In genomic region chr2:101124684-101125366, GRCh38 we compare ENCODE assay signal across 1 cellular context.
TF ChIP-seq lines count a peak whose summit lies in the region.

No MANE protein-coding gene starts in this region.

TF ChIP-seq in HepG2, 621 proteins besides CTCF, POLR2A, EP300 and RAD21 (continued from another document and continues in another):
- TF ChIP-seq KDM5B (CRISPR knock-in tag; IDR thresholded peaks at IDR 0.05; ENCODE audit: borderline replicate concordance) (no peak), ZBTB40 (IDR thresholded peaks at IDR 0.05) (no peak), ZBTB40 (CRISPR knock-in tag; IDR thresholded peaks at IDR 0.05) (no peak), CBX1 (IDR thresholded peaks at IDR 0.05; ENCODE audit: low read depth) (no peak), ZNF501 (CRISPR knock-in tag; IDR thresholded peaks at IDR 0.05) (peak; percentile 79), NFE2 (CRISPR knock-in tag; IDR thresholded peaks at IDR 0.05) (no peak), ZBTB33 (CRISPR knock-in tag; IDR thresholded peaks at IDR 0.05) (peak; percentile 41; the same call in 1 of the 2 replicates), THAP9 (CRISPR knock-in tag; IDR thresholded peaks at IDR 0.05; ENCODE audit: borderline replicate concordance) (peak; percentile 41; the same call in 1 of the 2 replicates), PAWR (CRISPR knock-in tag; IDR thresholded peaks at IDR 0.05; ENCODE audit: borderline replicate concordance) (no peak), EZH2 (conservative IDR thresholded peaks at IDR 0.05; ENCODE audit: low read depth, low read length) (no peak), YEATS2 (CRISPR knock-in tag; IDR thresholded peaks at IDR 0.05; ENCODE audit: borderline replicate concordance) (peak; percentile 48; the same call in 1 of the 2 replicates), ZBTB7B (CRISPR knock-in tag; IDR thresholded peaks at IDR 0.05) (peak; percentile 89), ZNF264 (CRISPR knock-in tag; IDR thresholded peaks at IDR 0.05) (0 out of 2 replicates have a peak, but pooled peaks have one; percentile 35), TBL1XR1 (IDR thresholded peaks at IDR 0.05; ENCODE audit: borderline replicate concordance, low read length, partially characterized antibody) (no peak), ZNF770 (CRISPR knock-in tag; IDR thresholded peaks at IDR 0.05) (no peak), TCF7 (IDR thresholded peaks at IDR 0.05; ENCODE audit: low read depth) (0 out of 2 replicates have a peak, but pooled peaks have one; percentile 47), SAP130 (CRISPR knock-in tag; IDR thresholded peaks at IDR 0.05; ENCODE audit: low read depth) (peak; percentile 92), RFXAP (CRISPR knock-in tag; IDR thresholded peaks at IDR 0.05; ENCODE audit: borderline replicate concordance) (no peak), ELF4 (CRISPR knock-in tag; IDR thresholded peaks at IDR 0.05; ENCODE audit: borderline replicate concordance) (peak; percentile 70; the same call in 1 of the 2 replicates), SATB2 (CRISPR knock-in tag; IDR thresholded peaks at IDR 0.05) (no peak), ZSCAN29 (CRISPR knock-in tag; conservative IDR thresholded peaks at IDR 0.05) (peak; percentile 51; the same call in 1 of the 2 replicates), GPBP1L1 (CRISPR knock-in tag; IDR thresholded peaks at IDR 0.05) (no peak), ZNF782 (CRISPR knock-in tag; IDR thresholded peaks at IDR 0.05; ENCODE audit: borderline replicate concordance) (no peak), PBX2 (CRISPR knock-in tag; IDR thresholded peaks at IDR 0.05) (no peak), AFF4 (CRISPR knock-in tag; IDR thresholded peaks at IDR 0.05) (peak; percentile 46; the same call in 1 of the 2 replicates), ZNF207 (IDR thresholded peaks at IDR 0.05; ENCODE audit: borderline replicate concordance) (no peak), HOXD1 (CRISPR knock-in tag; IDR thresholded peaks at IDR 0.05) (peak; percentile 63; the same call in 1 of the 2 replicates), ZNF790 (CRISPR knock-in tag; IDR thresholded peaks at IDR 0.05; ENCODE audit: borderline replicate concordance) (no peak), NONO (IDR thresholded peaks at IDR 0.05) (no peak), NONO (CRISPR knock-in tag; conservative IDR thresholded peaks at IDR 0.05) (no peak), GMEB1 (CRISPR knock-in tag; IDR thresholded peaks at IDR 0.05; ENCODE audit: borderline replicate concordance) (no peak), ZNF569 (CRISPR knock-in tag; IDR thresholded peaks at IDR 0.05; ENCODE audit: borderline replicate concordance) (no peak)
